8 cellular contexts compared by ENCODE assay signal in the genomic region with DNA sequence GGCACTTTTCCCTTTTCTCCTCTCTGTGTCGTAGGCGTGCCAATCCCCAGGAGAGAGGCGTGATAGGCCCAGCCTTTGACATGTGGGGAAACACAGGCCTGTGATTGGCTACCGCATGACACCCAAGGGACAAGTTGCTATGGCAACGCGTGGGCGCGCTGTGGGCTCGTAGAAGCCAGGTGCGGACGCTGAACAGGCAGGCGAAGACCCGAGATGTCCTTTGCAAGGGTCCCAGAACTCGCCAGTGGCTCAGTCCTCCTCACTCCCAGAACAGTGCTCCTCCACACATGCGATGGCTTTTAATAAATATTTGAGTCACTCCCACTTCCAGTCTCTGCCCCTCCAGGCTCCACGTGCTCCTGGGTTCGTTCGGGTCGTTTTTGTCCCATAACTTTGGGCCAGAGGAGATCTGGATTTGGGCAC.
DNase-seq lines count a peak whose midpoint lies in the region; ATAC-seq lines count a peak whose summit lies in the region.

No MANE protein-coding gene starts in this region.

- no peaks in the 10 kb centered on the region for H3K9me3 Mint-ChIP-seq in effector memory CD8-positive, alpha-beta T cell
- H3K9me3 Mint-ChIP-seq in memory B cell = no peaks in the 10 kb centered on the region

- ATAC-seq in GM19395 (IDR thresholded peaks at IDR 0.05; ENCODE audit: unreplicated experiment) = peak; percentile 90
- ATAC-seq in HG03521 (IDR thresholded peaks at IDR 0.05; ENCODE audit: unreplicated experiment) = peak; percentile 89
- peak; percentile 99 for ATAC-seq in effector memory CD8-positive, alpha-beta T cell (replicated peaks)
- peak; percentile 99 for ATAC-seq in memory B cell (ENCODE audit: low read depth)

- H3K36me3 Mint-ChIP-seq in effector memory CD8-positive, alpha-beta T cell (ENCODE audit: insufficient read depth) = peaks cover 11% of the 10 kb centered on the region
- no peaks in the 10 kb centered on the region for H3K36me3 Mint-ChIP-seq in memory B cell

- DNase-seq in AML-193 (lab: John Stamatoyannopoulos, UW) (peak; percentile 44 to 58), NCI-H82 treated with DMSO at 0.1 percent for 48 hours (lab: John Stamatoyannopoulos, UW; ENCODE audit: unreplicated experiment) (peak; percentile 78), memory B cell (ENCODE audit: low spot score in 2 of 2) (peak; percentile 85 to 89)
- peak; percentile 70 to 86 (median 74) for DNase-seq in activated CD8-positive, alpha-beta memory T cell treated with anti-CD3 and anti-CD28 coated beads for 48 hours (ENCODE audit: low read depth in 2 of 3, low spot score in 2 of 3)
- peak; percentile 74 to 75 (median 74) for DNase-seq in effector memory CD8-positive, alpha-beta T cell
- DNase-seq in stimulated activated CD8-positive, alpha-beta memory T cell treated with anti-CD3 and anti-CD28 coated beads, Interleukin-12 subunit alpha, Interleukin-12 subunit beta, amount 100 ng/mL, for 1 hour (ENCODE audit: low read depth) = peak; percentile 75

- peaks cover 7 to 14% of the 10 kb centered on the region in 2 donors for H3K27me3 Mint-ChIP-seq in effector memory CD8-positive, alpha-beta T cell
- H3K27me3 Mint-ChIP-seq in memory B cell = peaks cover 1% of the 10 kb centered on the region

- H3K27ac Mint-ChIP-seq in effector memory CD8-positive, alpha-beta T cell = peak overlapping the region; percentile 19 to 85
- peak overlapping the region; percentile 48 for H3K27ac Mint-ChIP-seq in memory B cell

- H3K4me3 Mint-ChIP-seq in effector memory CD8-positive, alpha-beta T cell = peak overlapping the region; percentile 73 to 74
- peak overlapping the region; percentile 79 for H3K4me3 Mint-ChIP-seq in memory B cell

- peaks cover 9 to 14% of the 10 kb centered on the region in 2 donors for H3K4me1 Mint-ChIP-seq in effector memory CD8-positive, alpha-beta T cell (ENCODE audit: low read depth in 2 of 2)
- peaks cover 13% of the 10 kb centered on the region for H3K4me1 Mint-ChIP-seq in memory B cell

Comparison
In these comparisons a context has a peak if more than half of its experiments do, and no peak if none do; other contexts are left out.
1. Peak in every context shown above with its lines: DNase-seq and ATAC-seq.